Comparison of ENCODE assay signal across 15 cellular contexts in genomic region chrX:48819394-48819793, GRCh38. TPM values are rescaled to one million over a fixed set of nuclear protein-coding genes. Genes with fewer than 3 reads are reported as not detected.
"Had no signal": no experiment of that assay in that cellular context is flagged by ENCODE, and none has a peak within 500 bp of the region (broad histone marks: within the 10 kb centered on the region; RNA-seq: fewer than 3 reads in every experiment).

No MANE protein-coding gene starts in this region.

RNA-seq across cellular contexts. Expression of gene ERAS, which starts 6.9 kb away (rescaled TPM):
- total RNA-seq: stomach, subcutaneous adipose tissue, suprapubic skin, temporal lobe, thoracic aorta, thyroid gland, tibial nerve, transverse colon, upper lobe of left lung, upper lobe of right lung, ureter, urinary bladder, vagina had no signal

RNA-seq across cellular contexts. Expression of gene GATA1, which starts 33.0 kb away (rescaled TPM):
- total RNA-seq: suprapubic skin, temporal lobe, thyroid gland, transverse colon, ureter, urinary bladder had no signal

RNA-seq across cellular contexts. Expression of gene GLOD5, which starts 57.8 kb away (rescaled TPM):
- total RNA-seq: stomach, subcutaneous adipose tissue, suprapubic skin, temporal lobe, testis, thoracic aorta, tibial nerve, ureter, urinary bladder, uterus, vagina had no signal
